Comparison of ENCODE assay signal across 30 cellular contexts in the genomic region with DNA sequence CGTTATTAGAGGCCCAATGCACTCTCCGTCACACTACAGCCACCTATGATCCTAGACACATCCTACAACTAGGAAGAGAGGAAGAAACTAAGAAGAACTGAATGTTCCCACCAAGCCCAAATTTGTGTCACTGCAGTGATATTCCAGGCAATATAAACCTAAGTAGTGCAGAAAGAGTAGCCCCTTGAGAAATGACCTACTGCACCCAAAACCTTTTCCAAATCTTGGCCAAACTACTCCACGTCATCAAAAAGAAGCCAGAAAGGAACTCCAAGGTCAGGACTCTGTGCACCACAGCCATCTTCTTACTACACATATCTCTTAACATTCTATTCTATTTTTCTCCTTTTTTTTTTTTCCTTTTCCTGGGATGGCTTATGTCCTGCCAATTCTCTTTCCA.
DNase-seq lines count a peak whose midpoint lies in the region; ATAC-seq and TF ChIP-seq lines count a peak whose summit lies in the region.
"Had no signal": no experiment of that assay in that cellular context is flagged by ENCODE, and none has a peak within 500 bp of the region (broad histone marks: within the 10 kb centered on the region; RNA-seq: fewer than 3 reads in every experiment).

No MANE protein-coding gene starts in this region.

- H3K27ac ChIP-seq in stomach, result peak overlapping the region in 4 of 5 donors; percentile 15 to 71 (median 56)
- H3K27ac ChIP-seq: 22Rv1; BLaER1 treated with 17β-estradiol and CSF1 and Interleukin-3, amounts not matched to agents 10 nM and 100 nM had no signal

- H3K36me3 Mint-ChIP-seq in mesothelial cell of epicardium, result no peaks in the 10 kb centered on the region
- H3K36me3 Mint-ChIP-seq: type B pancreatic cell had no signal

- no peaks in the 10 kb centered on the region for H3K27me3 Mint-ChIP-seq in mesothelial cell of epicardium (ENCODE audit: low read depth)
- H3K27me3 Mint-ChIP-seq: central memory CD8-positive, alpha-beta T cell; progenitor cell of endocrine pancreas; T-helper 17 cell; type B pancreatic cell had no signal

- no peaks in the 10 kb centered on the region for H3K27me3 ChIP-seq in stomach
- H3K27me3 ChIP-seq: BLaER1 treated with 17β-estradiol and CSF1 and Interleukin-3, amounts not matched to agents 10 nM and 100 nM had no signal

- peaks cover 0 to 21% (median 7%) of the 10 kb centered on the region in 4 donors for H3K4me1 ChIP-seq in stomach
- H3K4me1 ChIP-seq: BLaER1 treated with 17β-estradiol and CSF1 and Interleukin-3, amounts not matched to agents 10 nM and 100 nM; HAP-1 had no signal

- H3K4me3 Mint-ChIP-seq in mesothelial cell of epicardium, result no peak overlapping the region
- H3K4me3 Mint-ChIP-seq: central memory CD8-positive, alpha-beta T cell; T-helper 17 cell; type B pancreatic cell had no signal

- TF ChIP-seq POLR2A in stomach (IDR thresholded peaks at IDR 0.05), result no peak

- H3K27ac Mint-ChIP-seq in mesothelial cell of epicardium, result peak overlapping the region; percentile 55
- H3K27ac Mint-ChIP-seq: progenitor cell of endocrine pancreas, T-helper 17 cell, type B pancreatic cell had no signal

- no peaks in the 10 kb centered on the region for H3K36me3 ChIP-seq in stomach
- H3K36me3 ChIP-seq: BLaER1 treated with 17β-estradiol and CSF1 and Interleukin-3, amounts not matched to agents 10 nM and 100 nM; HAP-1 had no signal

- H3K9me3 ChIP-seq in stomach, result no peaks in the 10 kb centered on the region
- H3K9me3 ChIP-seq: HAP-1 had no signal

- WGBS in stomach, 5 donors, result 83 to 94% (median 87%) methylated on average over 3 of the region's 3 CpGs

- intact Hi-C loops in Right ventricle myocardium inferior (cut with DNase I) (loop anchor here (5.0 kb wide), 1 partner anchor 57 kb away; no protein-coding TSS in a partner anchor), cardiac septum (cut with DNase I) (no loop called here), stomach (cut with DNase I; ENCODE audit: low total_unique reads) (no loop called here)

- ATAC-seq in Right ventricle myocardium inferior (peak; percentile 80), HG02973 (IDR thresholded peaks at IDR 0.05; ENCODE audit: unreplicated experiment) (no peak), HG03460 (IDR thresholded peaks at IDR 0.05; ENCODE audit: unreplicated experiment) (no peak), GM21786 (IDR thresholded peaks at IDR 0.05; ENCODE audit: unreplicated experiment) (no peak), GM21528 (IDR thresholded peaks at IDR 0.05; ENCODE audit: low FRiP score, unreplicated experiment) (no peak)
- ATAC-seq: PC-3; SK-N-SH treated with all-trans-retinoic acid at 6 μM for 48 hours; stimulated activated naive CD8-positive, alpha-beta T cell treated with anti-CD3 and anti-CD28 coated beads, Interleukin-15, Interleukin-2, amounts not matched to agents 100 U/mL and 50 U/mL, for 24 hours; T-helper 17 cell had no signal

- no peak overlapping the region for H3K4me3 ChIP-seq in stomach
- H3K4me3 ChIP-seq: BLaER1 treated with 17β-estradiol and CSF1 and Interleukin-3, amounts not matched to agents 10 nM and 100 nM; HAP-1 had no signal

- TF ChIP-seq CTCF in mesothelial cell of epicardium (IDR thresholded peaks at IDR 0.05; ENCODE audit: unreplicated experiment), result no peak
- TF ChIP-seq CTCF in stomach (IDR thresholded peaks at IDR 0.05), result no peak

- TF ChIP-seq EP300 in stomach (IDR thresholded peaks at IDR 0.05), result peak; percentile 66

- peaks cover 49% of the 10 kb centered on the region for H3K4me1 Mint-ChIP-seq in mesothelial cell of epicardium
- H3K4me1 Mint-ChIP-seq: central memory CD8-positive, alpha-beta T cell; T-helper 17 cell had no signal

- DNase-seq in Right ventricle myocardium inferior (ENCODE audit: missing footprints) (no peak), cardiac septum (ENCODE audit: low spot score) (no peak), mesothelial cell of epicardium (ENCODE audit: low spot score in 2 of 2, unreplicated experiment in 2 of 2) (no peak), stomach (no peak)
- DNase-seq: activated gamma-delta T cell treated with Interleukin-2 at 50 U/mL for 16 hours; activated T-cell treated with anti-CD3 and anti-CD28 coated beads, Interleukin-2, amount 50 U/mL, for 48 hours; dermis blood vessel endothelial cell; DMS53; Kasumi-1; mesendoderm; NCI-H1436; NCI-H2081 treated with DMSO at 0.1 percent for 48 hours; NCI-H2227 treated with DMSO at 0.1 percent for 48 hours; NCI-H526 treated with DMSO at 0.1 percent for 48 hours; NK-92 treated with Interleukin-12 subunit alpha and Interleukin-12 subunit beta, amount 100 ng/mL, for 24 hours; PC-3; small intestine; stimulated activated naive CD8-positive, alpha-beta T cell treated with anti-CD3 and anti-CD28 coated beads, Interleukin-15, Interleukin-2, amounts not matched to agents 100 U/mL and 50 U/mL, for 24 hours; T-helper 17 cell had no signal

- H3K9me3 Mint-ChIP-seq in mesothelial cell of epicardium, result peaks cover 5% of the 10 kb centered on the region
- H3K9me3 Mint-ChIP-seq: central memory CD8-positive, alpha-beta T cell had no signal
